Comparison of ENCODE assay signal across 30 cellular contexts in the genomic region with DNA sequence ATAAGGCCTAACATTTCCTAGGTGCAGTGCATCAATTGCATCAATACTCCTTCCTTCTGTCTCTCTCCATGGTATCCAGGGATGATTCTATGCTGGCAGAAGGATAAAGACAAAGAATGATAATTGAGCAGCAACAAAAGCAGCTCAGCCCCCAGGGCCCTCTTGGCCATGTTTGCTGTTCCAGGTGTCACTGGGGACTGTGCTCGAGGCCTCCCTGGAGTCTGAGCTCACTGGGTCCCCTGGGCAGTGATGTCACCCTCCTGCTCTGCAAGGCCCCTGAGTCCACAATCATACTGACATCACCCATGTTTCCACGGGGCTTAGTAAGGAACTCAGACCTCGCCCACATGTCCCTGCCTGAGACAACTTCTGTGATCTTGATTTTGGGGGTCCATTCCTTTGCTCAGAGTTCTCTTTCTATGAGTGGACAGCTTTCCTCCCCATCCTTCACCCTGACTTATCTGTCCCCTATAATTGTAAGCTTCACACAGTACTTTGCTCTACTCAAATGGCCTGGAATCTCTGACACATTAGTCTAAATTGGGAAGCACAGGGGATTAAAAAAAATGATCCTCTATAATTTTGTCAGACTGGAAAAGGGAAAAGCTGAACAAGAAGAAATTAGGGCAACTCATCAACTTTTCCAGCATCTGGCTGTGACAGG. TPM values are rescaled to one million over a fixed set of nuclear protein-coding genes. Genes with fewer than 3 reads are reported as not detected.
DNase-seq lines count a peak whose midpoint lies in the region; TF ChIP-seq lines count a peak whose summit lies in the region.
"Had no signal": no experiment of that assay in that cellular context is flagged by ENCODE, and none has a peak within 500 bp of the region (broad histone marks: within the 10 kb centered on the region; RNA-seq: fewer than 3 reads in every experiment).

No MANE protein-coding gene starts in this region.

- DNase-seq in Caco-2, result peak; percentile 41 to 50
- DNase-seq in NCI-H69 (lab: John Stamatoyannopoulos, UW), result peak; percentile 81
- peak; percentile 3 for DNase-seq in kidney tubule cell (ENCODE audit: low spot score)
- no peak for DNase-seq in activated effector memory CD4-positive, alpha-beta T cell treated with Interleukin-2 at 50 U/mL for 16 hours
- DNase-seq in CD1c-positive myeloid dendritic cell (ENCODE audit: extremely low spot score), result no peak
- DNase-seq in AG08395 (ENCODE audit: low spot score), result no peak
- DNase-seq: activated CD4-positive, alpha-beta memory T cell treated with anti-CD3 and anti-CD28 coated beads for 36 hours; activated CD4-positive, alpha-beta T cell treated with anti-CD3 and anti-CD28 coated beads for 1 hour; activated CD8-positive, alpha-beta memory T cell treated with anti-CD3 and anti-CD28 coated beads, Interleukin-2, amount 50 U/mL, for 4 hours; activated naive CD4-positive, alpha-beta T cell treated with anti-CD3 and anti-CD28 coated beads, Interleukin-2, amount 10 ng/mL, durations not matched to agents 7 days and 5 days; body of pancreas; C1 segment of cervical spinal cord; Calu3; dermis blood vessel endothelial cell; EL; endodermal cell; foreskin melanocyte; Karpas-422; kidney glomerular epithelial cell; lower lobe of right lung; naive thymus-derived CD8-positive, alpha-beta T cell; NCI-H526; occipital lobe; Right ventricle myocardium superior; stimulated activated CD4-positive, alpha-beta T cell treated with anti-CD3 and anti-CD28 coated beads, Interleukin-15, amount 100 ng/mL, for 24 hours; stimulated activated CD4-positive, alpha-beta T cell treated with anti-CD3 and anti-CD28 coated beads, Interleukin-4, amount 100 ng/mL, for 4 hours had no signal

- CTCF ChIA-PET in Caco-2 (lab: Charles Lee), result interaction anchor here (0.5 to 0.9 kb wide), 2 partner anchors 18 to 1844 kb away, joined by 3 to 5 read pairs; no protein-coding TSS in a partner anchor
- CTCF ChIA-PET in HEK293 (lab: Yijun Ruan, JAX), result interaction anchor here (0.7 to 2.4 kb wide), 6 partner anchors 9 to 259 kb away, joined by 3 to 12 read pairs (median 6); a partner anchor contains a TSS

- no peaks in the 10 kb centered on the region for H3K9me3 Mint-ChIP-seq in Caco-2 (ENCODE audit: unreplicated experiment)
- H3K9me3 Mint-ChIP-seq: activated CD4-positive, alpha-beta memory T cell treated with anti-CD3 and anti-CD28 coated beads for 36 hours; activated naive CD4-positive, alpha-beta T cell treated with anti-CD3 and anti-CD28 coated beads, Interleukin-2, amount 10 ng/mL, durations not matched to agents 7 days and 5 days; activated T-helper 1 cell treated with anti-CD3 and anti-CD28 coated beads, Interleukin-12 subunit alpha, Interleukin-12 subunit beta, Interleukin-2, Interleukin-4 antibody, amounts not matched to agents 30 ng/mL and 10 ng/mL and 1 ng/mL, durations not matched to agents 14 hours and 24 hours and 36 hours; endodermal cell; naive thymus-derived CD8-positive, alpha-beta T cell had no signal

- H3K9me3 ChIP-seq in Caco-2, result no peaks in the 10 kb centered on the region
- H3K9me3 ChIP-seq in HEK293 (ENCODE audit: control insufficient read depth, insufficient read depth, low read depth, low read length), result no peaks in the 10 kb centered on the region
- H3K9me3 ChIP-seq: body of pancreas, HAP-1, lower lobe of right lung, tibial nerve had no signal

- H3K27ac ChIP-seq in HEK293 (ENCODE audit: extremely low read depth, low read depth, low read length), result no peak overlapping the region
- H3K27ac ChIP-seq: body of pancreas, lower lobe of right lung, tibial nerve had no signal

- H3K36me3 Mint-ChIP-seq in Caco-2 (ENCODE audit: insufficient read depth, unreplicated experiment), result no peaks in the 10 kb centered on the region
- H3K36me3 Mint-ChIP-seq: activated CD4-positive, alpha-beta memory T cell treated with anti-CD3 and anti-CD28 coated beads for 36 hours; activated naive CD4-positive, alpha-beta T cell treated with anti-CD3 and anti-CD28 coated beads, Interleukin-2, amount 10 ng/mL, durations not matched to agents 7 days and 5 days; naive thymus-derived CD8-positive, alpha-beta T cell had no signal

- BruUV-seq in Caco-2 (replicated peaks; lab: Mats Ljungman, UMichigan), result no TSS peak

- TF ChIP-seq CTCF in Caco-2 (IDR thresholded peaks at IDR 0.05; ENCODE audit: insufficient read depth in 1 of 2, low read depth in 1 of 2, low read length in 1 of 2, severe bottlenecking in 1 of 2, unreplicated experiment in 1 of 2) (no peak), HEK293 (tag by site-specific recombination; IDR thresholded peaks at IDR 0.05) (no peak)

- H3K36me3 ChIP-seq in Caco-2 (ENCODE audit: control insufficient read depth, insufficient read depth, low read length), result no peaks in the 10 kb centered on the region
- no peaks in the 10 kb centered on the region for H3K36me3 ChIP-seq in HEK293 (ENCODE audit: control insufficient read depth in 2 of 2, insufficient read depth in 1 of 2, low read length in 2 of 2)
- H3K36me3 ChIP-seq: HAP-1, lower lobe of right lung, tibial nerve had no signal

- no peak overlapping the region for H3K27ac Mint-ChIP-seq in Caco-2 (ENCODE audit: unreplicated experiment)
- H3K27ac Mint-ChIP-seq: activated CD4-positive, alpha-beta memory T cell treated with anti-CD3 and anti-CD28 coated beads for 36 hours; activated naive CD4-positive, alpha-beta T cell treated with anti-CD3 and anti-CD28 coated beads, Interleukin-2, amount 10 ng/mL, durations not matched to agents 7 days and 5 days; activated T-helper 1 cell treated with anti-CD3 and anti-CD28 coated beads, Interleukin-12 subunit alpha, Interleukin-12 subunit beta, Interleukin-2, Interleukin-4 antibody, amounts not matched to agents 30 ng/mL and 10 ng/mL and 1 ng/mL, durations not matched to agents 14 hours and 24 hours and 36 hours; endodermal cell; naive thymus-derived CD8-positive, alpha-beta T cell had no signal

- no peak overlapping the region for H3K4me3 ChIP-seq in Caco-2 (ENCODE audit: low read depth, low read length)
- no peak overlapping the region for H3K4me3 ChIP-seq in HEK293 (ENCODE audit: low read depth, low read length)
- H3K4me3 ChIP-seq: body of pancreas, HAP-1, lower lobe of right lung, tibial nerve had no signal

- peaks cover 11% of the 10 kb centered on the region for H3K4me1 Mint-ChIP-seq in Caco-2 (ENCODE audit: low read depth, unreplicated experiment)
- H3K4me1 Mint-ChIP-seq: activated naive CD4-positive, alpha-beta T cell treated with anti-CD3 and anti-CD28 coated beads, Interleukin-2, amount 10 ng/mL, durations not matched to agents 7 days and 5 days; endodermal cell; naive thymus-derived CD8-positive, alpha-beta T cell had no signal

- 0 out of 2 replicates have a peak, but pooled peaks cover 10% of the 10 kb centered on the region for H3K4me1 ChIP-seq in Caco-2
- H3K4me1 ChIP-seq in HEK293 (ENCODE audit: control insufficient read depth, insufficient read depth, low read length), result no peaks in the 10 kb centered on the region
- H3K4me1 ChIP-seq: body of pancreas, HAP-1, lower lobe of right lung, tibial nerve had no signal

- H3K27me3 Mint-ChIP-seq in Caco-2 (ENCODE audit: insufficient read depth, unreplicated experiment), result no peaks in the 10 kb centered on the region

- H3K27me3 ChIP-seq in Caco-2 (replicated peaks; ENCODE audit: control insufficient read depth, insufficient read depth, low read length), result no peaks in the 10 kb centered on the region
- H3K27me3 ChIP-seq: body of pancreas had no signal

- POLR2A ChIA-PET in Caco-2 (lab: Charles Lee), result no interaction called here
- POLR2A ChIA-PET in HEK293 (lab: Yijun Ruan, JAX), result no interaction called here

- intact Hi-C loops in Caco-2 (cut with micrococcal nuclease; ENCODE audit: unreplicated experiment), result no loop called here

- no peak overlapping the region for H3K4me3 Mint-ChIP-seq in Caco-2 (ENCODE audit: unreplicated experiment)
- H3K4me3 Mint-ChIP-seq: activated CD4-positive, alpha-beta memory T cell treated with anti-CD3 and anti-CD28 coated beads for 36 hours; activated naive CD4-positive, alpha-beta T cell treated with anti-CD3 and anti-CD28 coated beads, Interleukin-2, amount 10 ng/mL, durations not matched to agents 7 days and 5 days; activated T-helper 1 cell treated with anti-CD3 and anti-CD28 coated beads, Interleukin-12 subunit alpha, Interleukin-12 subunit beta, Interleukin-2, Interleukin-4 antibody, amounts not matched to agents 30 ng/mL and 10 ng/mL and 1 ng/mL, durations not matched to agents 14 hours and 24 hours and 36 hours; endodermal cell; naive thymus-derived CD8-positive, alpha-beta T cell had no signal

TF ChIP-seq in HEK293, 187 proteins besides CTCF, POLR2A, EP300 and RAD21 (continues in another document):
- TF ChIP-seq SP7 (tag by site-specific recombination; IDR thresholded peaks at IDR 0.05) (peak; percentile 59), ZNF629 (tag by site-specific recombination; IDR thresholded peaks at IDR 0.05) (peak; percentile 89), ZBTB48 (tag by site-specific recombination; IDR thresholded peaks at IDR 0.05) (peak; percentile 79), ZNF558 (tag by site-specific recombination; IDR thresholded peaks at IDR 0.05) (0 out of 2 replicates have a peak, but pooled peaks have one; percentile 16), ZNF521 (tag by site-specific recombination; IDR thresholded peaks at IDR 0.05) (no peak), ZFHX2 (tag by site-specific recombination; conservative IDR thresholded peaks at IDR 0.05) (no peak), BCL11B (tag by site-specific recombination; IDR thresholded peaks at IDR 0.05; ENCODE audit: low read depth) (no peak)
- TF ChIP-seq, protein P1, sequence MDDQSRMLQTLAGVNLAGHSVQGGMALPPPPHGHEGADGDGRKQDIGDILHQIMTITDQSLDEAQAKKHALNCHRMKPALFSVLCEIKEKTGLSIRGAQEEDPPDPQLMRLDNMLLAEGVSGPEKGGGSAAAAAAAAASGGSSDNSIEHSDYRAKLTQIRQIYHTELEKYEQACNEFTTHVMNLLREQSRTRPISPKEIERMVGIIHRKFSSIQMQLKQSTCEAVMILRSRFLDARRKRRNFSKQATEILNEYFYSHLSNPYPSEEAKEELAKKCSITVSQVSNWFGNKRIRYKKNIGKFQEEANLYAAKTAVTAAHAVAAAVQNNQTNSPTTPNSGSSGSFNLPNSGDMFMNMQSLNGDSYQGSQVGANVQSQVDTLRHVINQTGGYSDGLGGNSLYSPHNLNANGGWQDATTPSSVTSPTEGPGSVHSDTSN (CRISPR knock-in tag; IDR thresholded peaks at IDR 0.05), result no peak
- TF ChIP-seq, protein P2, sequence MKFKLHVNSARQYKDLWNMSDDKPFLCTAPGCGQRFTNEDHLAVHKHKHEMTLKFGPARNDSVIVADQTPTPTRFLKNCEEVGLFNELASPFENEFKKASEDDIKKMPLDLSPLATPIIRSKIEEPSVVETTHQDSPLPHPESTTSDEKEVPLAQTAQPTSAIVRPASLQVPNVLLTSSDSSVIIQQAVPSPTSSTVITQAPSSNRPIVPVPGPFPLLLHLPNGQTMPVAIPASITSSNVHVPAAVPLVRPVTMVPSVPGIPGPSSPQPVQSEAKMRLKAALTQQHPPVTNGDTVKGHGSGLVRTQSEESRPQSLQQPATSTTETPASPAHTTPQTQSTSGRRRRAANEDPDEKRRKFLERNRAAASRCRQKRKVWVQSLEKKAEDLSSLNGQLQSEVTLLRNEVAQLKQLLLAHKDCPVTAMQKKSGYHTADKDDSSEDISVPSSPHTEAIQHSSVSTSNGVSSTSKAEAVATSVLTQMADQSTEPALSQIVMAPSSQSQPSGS (tag by site-specific recombination; IDR thresholded peaks at IDR 0.05; ENCODE audit: low read depth), result peak; percentile 80

RNA-seq across cellular contexts. Expression of a gene that starts 15.8 kb away (rescaled TPM):
- 36.1 and 38.0 TPM in 2 replicates for total RNA-seq in Caco-2 (2022)

RNA-seq across cellular contexts. Expression of a gene that starts 45.6 kb away (rescaled TPM):
- total RNA-seq in Caco-2 (2022), result 49.6 and 51.5 TPM in 2 replicates

Comparison
In these comparisons a context has a peak if more than half of its experiments do, and no peak if none do; other contexts are left out.
1. DNase-seq: peak in Caco-2 (2 of 2), NCI-H69 (single experiment) and kidney tubule cell (single experiment); none in activated effector memory CD4-positive, alpha-beta T cell treated with Interleukin-2 at 50 U/mL for 16 hours (single experiment), CD1c-positive myeloid dendritic cell (single experiment) and AG08395 (single experiment).